Comparison of ENCODE assay signal across 8 cellular contexts in genomic region chr2:1886405-1886992, GRCh38.
DNase-seq lines count a peak whose midpoint lies in the region; ATAC-seq and TF ChIP-seq lines count a peak whose summit lies in the region.

No MANE protein-coding gene starts in this region.

- H3K4me1 ChIP-seq in prostate gland (replicated peaks) = no peaks in the 10 kb centered on the region

- H3K4me3 Mint-ChIP-seq in glutamatergic neuron (ENCODE audit: unreplicated experiment) = no peak overlapping the region

- no peaks in the 10 kb centered on the region for H3K36me3 Mint-ChIP-seq in glutamatergic neuron (ENCODE audit: unreplicated experiment)

- no peak overlapping the region for H3K27ac Mint-ChIP-seq in glutamatergic neuron (ENCODE audit: unreplicated experiment)

- ATAC-seq in GM19035 (IDR thresholded peaks at IDR 0.05; ENCODE audit: unreplicated experiment) (peak; percentile 74), GM18498 (IDR thresholded peaks at IDR 0.05; ENCODE audit: unreplicated experiment) (no peak)

- H3K4me1 Mint-ChIP-seq in glutamatergic neuron (ENCODE audit: low read depth, unreplicated experiment) = peaks cover 9% of the 10 kb centered on the region

- peaks cover 4% of the 10 kb centered on the region for H3K27me3 Mint-ChIP-seq in glutamatergic neuron (ENCODE audit: unreplicated experiment)

- H3K9me3 Mint-ChIP-seq in glutamatergic neuron (ENCODE audit: unreplicated experiment) = no peaks in the 10 kb centered on the region

- TF ChIP-seq POLR2A in prostate gland (IDR thresholded peaks at IDR 0.05) = no peak

- H3K9me3 ChIP-seq in prostate gland = no peaks in the 10 kb centered on the region

- intact Hi-C loops in prostate gland (cut with DNase I) = no loop called here

- H3K4me3 ChIP-seq in prostate gland = no peak overlapping the region

- DNase-seq in Ammon's horn (ENCODE audit: low spot score) (peak; percentile 77), MV-4-11 (lab: John Stamatoyannopoulos, UW) (peak; percentile 4), glutamatergic neuron (peak; percentile 85), prostate gland (ENCODE audit: low spot score) (peak; percentile 68), NOMO-1 (lab: John Stamatoyannopoulos, UW; ENCODE audit: unreplicated experiment in 2 of 2) (no peak)
- DNase-seq in activated T-cell treated with anti-CD3 and anti-CD28 coated beads, Interleukin-2, amount 50 U/mL, for 48 hours = peak; percentile 54 to 58

- peaks cover 2% of the 10 kb centered on the region for H3K27me3 ChIP-seq in prostate gland (replicated peaks; ENCODE audit: insufficient read depth)

- WGBS in prostate gland = 21% methylated on average over 10 of the region's 10 CpGs

- TF ChIP-seq CTCF in glutamatergic neuron (IDR thresholded peaks at IDR 0.05; ENCODE audit: partially characterized antibody, unreplicated experiment) (peak; percentile 84), prostate gland (IDR thresholded peaks at IDR 0.05) (peak; percentile 22 to 65 (median 55))

- no peaks in the 10 kb centered on the region for H3K36me3 ChIP-seq in prostate gland

- no peak overlapping the region for H3K27ac ChIP-seq in prostate gland

Comparison
In these comparisons a context has a peak if more than half of its experiments do, and no peak if none do; other contexts are left out.
1. DNase-seq: peak in Ammon's horn (single experiment), MV-4-11 (single experiment), activated T-cell treated with anti-CD3 and anti-CD28 coated beads, Interleukin-2, amount 50 U/mL, for 48 hours (2 of 2), glutamatergic neuron (single experiment) and prostate gland (single experiment); none in NOMO-1 (0 of 2).